In the genomic region with DNA sequence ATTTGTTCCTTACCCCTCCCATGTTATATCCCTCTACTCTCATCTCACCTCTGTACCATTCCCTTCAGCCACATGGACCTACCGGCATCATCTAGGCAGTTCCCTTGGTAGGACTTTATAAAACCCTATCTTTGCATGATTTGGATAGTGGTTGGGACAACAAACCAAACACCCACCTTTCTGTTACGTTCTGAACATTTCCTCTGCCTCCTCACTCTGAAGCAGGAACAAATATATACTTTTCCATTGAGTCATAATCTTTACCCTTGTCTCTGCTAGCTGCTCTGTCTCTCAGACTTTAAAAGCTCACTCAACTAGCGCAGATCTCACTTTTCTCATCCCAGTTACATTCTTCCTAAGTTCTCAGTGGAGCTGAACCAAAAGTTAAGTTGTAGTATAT, we compare ENCODE assay signal across 17 cellular contexts. TPM values are rescaled to one million over a fixed set of nuclear protein-coding genes. Genes with fewer than 3 reads are reported as not detected.
A peak's percentile ranks its signal among the peaks of the same experiment; 100 is the strongest.
DNase-seq lines count a peak whose midpoint lies in the region; ATAC-seq and TF ChIP-seq lines count a peak whose summit lies in the region.
"Had no signal": no experiment of that assay in that cellular context is flagged by ENCODE, and none has a peak within 500 bp of the region (broad histone marks: within the 10 kb centered on the region; RNA-seq: fewer than 3 reads in every experiment).

No MANE protein-coding gene starts in this region.

- H3K9me3 ChIP-seq in naive thymus-derived CD4-positive, alpha-beta T cell (ENCODE audit: control insufficient read depth in 2 of 3, low read length in 3 of 3) = no peaks in the 10 kb centered on the region
- H3K9me3 ChIP-seq: A549, ovary, upper lobe of left lung had no signal

- H3K4me3 Mint-ChIP-seq in naive thymus-derived CD4-positive, alpha-beta T cell = peak overlapping the region in 1 of 10 donors; percentile 2

- peak; percentile 44 to 60 for ATAC-seq in activated CD4-positive, CD25-positive, alpha-beta regulatory T cell treated with anti-CD3 and anti-CD28 coated beads, Interleukin-2, amount 50 U/mL, for 24 hours
- no peak for ATAC-seq in naive thymus-derived CD4-positive, alpha-beta T cell
- ATAC-seq: A549, left cardiac atrium, Right ventricle myocardium inferior had no signal

- in situ Hi-C loops in GM13976 (cut with MboI; ENCODE audit: low sequenced_read_pairs, unreplicated experiment) = no loop called here

- intact Hi-C loops in naive thymus-derived CD4-positive, alpha-beta T cell (cut with micrococcal nuclease) = no loop called here

- H3K4me1 ChIP-seq in naive thymus-derived CD4-positive, alpha-beta T cell (ENCODE audit: control insufficient read depth in 2 of 2, insufficient read depth in 2 of 2, low read length in 2 of 2) = no peaks in the 10 kb centered on the region

- peak overlapping the region in 6 of 9 donors; percentile 0 to 28 (median 11) for H3K27ac Mint-ChIP-seq in naive thymus-derived CD4-positive, alpha-beta T cell

- no peaks in the 10 kb centered on the region for H3K27me3 Mint-ChIP-seq in naive thymus-derived CD4-positive, alpha-beta T cell

- POLR2A ChIA-PET in naive thymus-derived CD4-positive, alpha-beta T cell (lab: Charles Lee) = interaction anchor here (0.6 kb wide), 1 partner anchor 1766 kb away, joined by 3 read pairs; no protein-coding TSS in a partner anchor

- CTCF ChIA-PET in naive thymus-derived CD4-positive, alpha-beta T cell (lab: Charles Lee) = no interaction called here

- H3K36me3 Mint-ChIP-seq in naive thymus-derived CD4-positive, alpha-beta T cell = peaks cover 0 to 25% (median 17%) of the 10 kb centered on the region in 5 donors

- H3K27me3 ChIP-seq in naive thymus-derived CD4-positive, alpha-beta T cell (ENCODE audit: control insufficient read depth in 2 of 2, insufficient read depth in 2 of 2, low read length in 2 of 2) = no peaks in the 10 kb centered on the region
- H3K27me3 ChIP-seq: ovary, upper lobe of left lung had no signal

- H3K9me3 Mint-ChIP-seq in naive thymus-derived CD4-positive, alpha-beta T cell = peaks cover 0 to 5% (median 0%) of the 10 kb centered on the region in 11 donors

- no peak overlapping the region for H3K27ac ChIP-seq in naive thymus-derived CD4-positive, alpha-beta T cell (ENCODE audit: low read depth, low read length)
- H3K27ac ChIP-seq: A549, ovary, upper lobe of left lung had no signal

- H3K4me1 Mint-ChIP-seq in naive thymus-derived CD4-positive, alpha-beta T cell = peaks cover 17 to 67% (median 60%) of the 10 kb centered on the region in 7 donors

- TF ChIP-seq CTCF in GM13976 (IDR thresholded peaks at IDR 0.05; ENCODE audit: borderline replicate concordance, control extremely low read depth, extremely low read depth, insufficient read depth, missing control alignments) = no peak

- no peak overlapping the region for H3K4me3 ChIP-seq in naive thymus-derived CD4-positive, alpha-beta T cell (ENCODE audit: low read length)
- H3K4me3 ChIP-seq: A549, K562, ovary, upper lobe of left lung had no signal

- H3K36me3 ChIP-seq in naive thymus-derived CD4-positive, alpha-beta T cell (ENCODE audit: control insufficient read depth in 2 of 3, insufficient read depth in 3 of 3, low read length in 3 of 3) = no peaks in the 10 kb centered on the region
- H3K36me3 ChIP-seq: ovary, upper lobe of left lung had no signal

- no peak for DNase-seq in activated CD4-positive, CD25-positive, alpha-beta regulatory T cell (lab: John Stamatoyannopoulos, UW)
- peak; percentile 51 for DNase-seq in GM13976 (ENCODE audit: low spot score)
- peak; percentile 33 for DNase-seq in astrocyte of the hippocampus (ENCODE audit: low read depth, low spot score)
- DNase-seq in naive thymus-derived CD4-positive, alpha-beta T cell = no peak
- DNase-seq in NCI-H1092 (lab: John Stamatoyannopoulos, UW) = no peak
- DNase-seq in NCI-H748 treated with DMSO at 0.1 percent for 48 hours (lab: John Stamatoyannopoulos, UW) = no peak
- no peak for DNase-seq in 8988T
- DNase-seq: effector memory CD4-positive, alpha-beta T cell; hypothalamus; left cardiac atrium; NCI-H1092 treated with DMSO at 0.1 percent for 48 hours; ovary; upper lobe of left lung had no signal

RNA-seq across cellular contexts. Expression of a gene that starts 17.8 kb away (rescaled TPM):
- 10 to 100 TPM; 52.6 to 90.6 (median 77.0) TPM for total RNA-seq in naive thymus-derived CD4-positive, alpha-beta T cell
- polyA plus RNA-seq in naive thymus-derived CD4-positive, alpha-beta T cell = 10 to 100 TPM; 30.2 to 30.9 TPM

Comparison
In these comparisons a context has a peak if more than half of its experiments do, and no peak if none do; other contexts are left out.
1. DNase-seq: peak in GM13976 (single experiment) and astrocyte of the hippocampus (single experiment); none in activated CD4-positive, CD25-positive, alpha-beta regulatory T cell (0 of 4), naive thymus-derived CD4-positive, alpha-beta T cell (0 of 9), NCI-H1092 (single experiment), NCI-H748 treated with DMSO at 0.1 percent for 48 hours (single experiment) and 8988T (single experiment).